In the genomic region with DNA sequence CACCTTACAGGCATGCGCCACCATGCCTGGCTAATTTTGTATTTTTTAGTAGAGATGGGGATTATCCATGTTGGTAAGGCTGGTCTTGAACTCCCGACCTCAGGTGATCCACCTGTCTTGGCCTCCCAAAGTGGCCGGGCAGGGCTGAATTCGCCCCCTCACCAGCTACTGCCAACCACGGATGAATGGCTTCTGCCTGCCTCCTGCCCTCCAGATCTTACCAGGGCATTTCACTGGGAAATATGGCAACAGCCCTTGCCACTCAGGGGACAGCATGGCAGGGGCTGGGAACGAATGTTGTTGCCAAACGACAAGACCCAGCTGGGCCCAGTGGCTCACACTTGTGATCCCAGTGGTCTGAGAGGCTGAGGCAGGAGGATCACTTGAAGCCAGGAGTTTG, we compare ENCODE assay signal across 24 cellular contexts. TPM values are rescaled to one million over a fixed set of nuclear protein-coding genes. Genes with fewer than 3 reads are reported as not detected.
DNase-seq lines count a peak whose midpoint lies in the region; ATAC-seq and TF ChIP-seq lines count a peak whose summit lies in the region.
"Had no signal": no experiment of that assay in that cellular context is flagged by ENCODE, and none has a peak within 500 bp of the region (broad histone marks: within the 10 kb centered on the region; RNA-seq: fewer than 3 reads in every experiment).

No MANE protein-coding gene starts in this region.

- CTCF ChIA-PET in activated CD4-positive, alpha-beta T cell treated with anti-CD3 and anti-CD28 coated beads, Interleukin-2, amount 10 ng/mL, durations not matched to agents 7 days and 5 days (lab: Charles Lee), result interaction anchor here (0.6 to 1.6 kb wide), 4 partner anchors 9 to 15 kb away, joined by 3 to 5 read pairs (median 4); no protein-coding TSS in a partner anchor

- intact Hi-C loops in posterior vena cava (cut with DNase I), result no loop called here

- H3K4me2 ChIP-seq in hepatocyte, result no peak overlapping the region
- H3K4me2 ChIP-seq: A549 had no signal

- H3K4me1 ChIP-seq in RWPE2 (ENCODE audit: insufficient read depth, poor library complexity, severe bottlenecking), result peaks cover 4% of the 10 kb centered on the region
- no peaks in the 10 kb centered on the region for H3K4me1 ChIP-seq in hepatocyte (ENCODE audit: insufficient read depth)
- H3K4me1 ChIP-seq: Caco-2 had no signal

- H3K9me3 Mint-ChIP-seq in activated CD4-positive, alpha-beta T cell treated with anti-CD3 and anti-CD28 coated beads, Interleukin-2, amount 10 ng/mL, durations not matched to agents 7 days and 5 days, result no peaks in the 10 kb centered on the region
- H3K9me3 Mint-ChIP-seq: CD8-positive, alpha-beta T cell had no signal

- H3K27me3 ChIP-seq in RWPE2 (ENCODE audit: insufficient read depth, poor library complexity, severe bottlenecking), result peaks cover 2% of the 10 kb centered on the region
- H3K27me3 ChIP-seq in hepatocyte, result no peaks in the 10 kb centered on the region

- no peak for TF ChIP-seq CTCF in RWPE2 (IDR thresholded peaks at IDR 0.05; ENCODE audit: poor library complexity, severe bottlenecking)
- TF ChIP-seq CTCF in hepatocyte (IDR thresholded peaks at IDR 0.05; ENCODE audit: poor library complexity), result no peak

- no peaks in the 10 kb centered on the region for H3K4me1 Mint-ChIP-seq in activated CD4-positive, alpha-beta T cell treated with anti-CD3 and anti-CD28 coated beads, Interleukin-2, amount 10 ng/mL, durations not matched to agents 7 days and 5 days

- no peak overlapping the region for H3K27ac Mint-ChIP-seq in activated CD4-positive, alpha-beta T cell treated with anti-CD3 and anti-CD28 coated beads, Interleukin-2, amount 10 ng/mL, durations not matched to agents 7 days and 5 days
- H3K27ac Mint-ChIP-seq: CD8-positive, alpha-beta T cell had no signal

- POLR2A ChIA-PET in activated CD4-positive, alpha-beta T cell treated with anti-CD3 and anti-CD28 coated beads, Interleukin-2, amount 10 ng/mL, durations not matched to agents 7 days and 5 days (lab: Charles Lee), result no interaction called here

- H3K27me3 Mint-ChIP-seq in activated CD4-positive, alpha-beta T cell treated with anti-CD3 and anti-CD28 coated beads, Interleukin-2, amount 10 ng/mL, durations not matched to agents 7 days and 5 days, result peaks cover under 1% of the 10 kb centered on the region

- WGBS in hepatocyte (ENCODE audit: low lambda C conversion rate, missing lambda C conversion rate), result 96% methylated on average over 7 of the region's 7 CpGs

- H2AFZ ChIP-seq in hepatocyte, result no peak overlapping the region

- H3K4me3 ChIP-seq in RWPE2 (ENCODE audit: severe bottlenecking), result no peak overlapping the region
- H3K4me3 ChIP-seq in hepatocyte, result no peak overlapping the region
- H3K4me3 ChIP-seq: A549, GM12878 had no signal

- H3K36me3 ChIP-seq in RWPE2 (ENCODE audit: low read depth), result no peaks in the 10 kb centered on the region
- H3K36me3 ChIP-seq in hepatocyte (replicated peaks; ENCODE audit: insufficient read depth, low read depth), result no peaks in the 10 kb centered on the region

- no peaks in the 10 kb centered on the region for H3K36me3 Mint-ChIP-seq in activated CD4-positive, alpha-beta T cell treated with anti-CD3 and anti-CD28 coated beads, Interleukin-2, amount 10 ng/mL, durations not matched to agents 7 days and 5 days (ENCODE audit: low read depth)
- H3K36me3 Mint-ChIP-seq: CD8-positive, alpha-beta T cell had no signal

- no peak overlapping the region for H3K4me3 Mint-ChIP-seq in activated CD4-positive, alpha-beta T cell treated with anti-CD3 and anti-CD28 coated beads, Interleukin-2, amount 10 ng/mL, durations not matched to agents 7 days and 5 days
- H3K4me3 Mint-ChIP-seq: CD8-positive, alpha-beta T cell had no signal

- no peaks in the 10 kb centered on the region for H4K20me1 ChIP-seq in hepatocyte (ENCODE audit: insufficient read depth, poor library complexity, severe bottlenecking)

- ATAC-seq in RWPE2 (ENCODE audit: low read depth), result no peak
- ATAC-seq: A549; CD8-positive, alpha-beta T cell; GM12878; HCT116; SK-N-SH treated with all-trans-retinoic acid at 6 μM for 48 hours had no signal

- H3K9me2 ChIP-seq in hepatocyte (replicated peaks; ENCODE audit: insufficient read depth), result no peaks in the 10 kb centered on the region

- H3K79me2 ChIP-seq in hepatocyte, result no peaks in the 10 kb centered on the region

- no peaks in the 10 kb centered on the region for H3K9me3 ChIP-seq in RWPE2 (ENCODE audit: severe bottlenecking)
- no peaks in the 10 kb centered on the region for H3K9me3 ChIP-seq in hepatocyte (ENCODE audit: low read depth)
- H3K9me3 ChIP-seq: A549, Caco-2 had no signal

- DNase-seq in RWPE2 (ENCODE audit: low spot score) (peak; percentile 32), hepatocyte (ENCODE audit: low spot score) (peak; percentile 2), posterior vena cava (ENCODE audit: low spot score) (peak; percentile 55), NCI-H1048 (lab: John Stamatoyannopoulos, UW) (no peak), NCI-H2171 (lab: John Stamatoyannopoulos, UW) (no peak)
- no peak for DNase-seq in activated CD4-positive, alpha-beta T cell treated with anti-CD3 and anti-CD28 coated beads, Interleukin-2, amount 10 ng/mL, durations not matched to agents 7 days and 5 days
- no peak for DNase-seq in activated effector memory CD4-positive, alpha-beta T cell treated with Interleukin-2 at 50 U/mL for 16 hours
- DNase-seq: AML-193; Caco-2; CD8-positive, alpha-beta T cell; GOT3; NCI-H1092 treated with DMSO at 0.1 percent for 48 hours; NCI-H1436 treated with DMSO at 0.1 percent for 48 hours; NCI-H187 treated with DMSO at 0.1 percent for 48 hours; NCI-H2107; NCI-H446; NCI-H524 treated with DMSO at 0.1 percent for 48 hours; NCI-H774 had no signal

- H3K27ac ChIP-seq in RWPE2 (ENCODE audit: poor library complexity, severe bottlenecking), result no peak overlapping the region
- H3K27ac ChIP-seq in hepatocyte, result no peak overlapping the region
- H3K27ac ChIP-seq: A549, C4-2B had no signal

RNA-seq across cellular contexts. Expression of a gene that starts 1.8 kb away (rescaled TPM):
- total RNA-seq in hepatocyte (6.5 and 8.7 TPM in 2 replicates), posterior vena cava (not detected)
- 1.2 and 1.3 TPM in 2 replicates for polyA plus RNA-seq in hepatocyte
- total RNA-seq in activated CD4-positive, alpha-beta T cell treated with anti-CD3 and anti-CD28 coated beads, Interleukin-2, amount 10 ng/mL, durations not matched to agents 7 days and 5 days, result not detected
- total RNA-seq: CD8-positive, alpha-beta T cell; GM12878 had no signal

RNA-seq across cellular contexts. Expression of a gene that starts 29.9 kb away (rescaled TPM):
- total RNA-seq in hepatocyte, result 0.16 and 1.5 TPM in 2 replicates
- 0.08 and 0.86 TPM in 2 replicates for polyA plus RNA-seq in hepatocyte
- not detected for total RNA-seq in posterior vena cava
- total RNA-seq in activated CD4-positive, alpha-beta T cell treated with anti-CD3 and anti-CD28 coated beads, Interleukin-2, amount 10 ng/mL, durations not matched to agents 7 days and 5 days, result not detected
- total RNA-seq: CD8-positive, alpha-beta T cell; GM12878; HT-29 had no signal
- polyA plus RNA-seq: GM12878 had no signal

Comparison
In these comparisons a context has a peak if more than half of its experiments do, and no peak if none do; other contexts are left out.
1. DNase-seq: peak in RWPE2 (single experiment), hepatocyte (single experiment) and posterior vena cava (single experiment); none in activated CD4-positive, alpha-beta T cell treated with anti-CD3 and anti-CD28 coated beads, Interleukin-2, amount 10 ng/mL, durations not matched to agents 7 days and 5 days (single experiment), NCI-H1048 (single experiment), activated effector memory CD4-positive, alpha-beta T cell treated with Interleukin-2 at 50 U/mL for 16 hours (single experiment) and NCI-H2171 (single experiment).